In genomic region chr9:136728548-136729123, GRCh38 we compare ENCODE assay signal across 8 cellular contexts. TPM values are rescaled to one million over a fixed set of nuclear protein-coding genes. Genes with fewer than 3 reads are reported as not detected.
A peak's percentile ranks its signal among the peaks of the same experiment; 100 is the strongest.
DNase-seq lines count a peak whose midpoint lies in the region; ATAC-seq and TF ChIP-seq lines count a peak whose summit lies in the region.

No MANE protein-coding gene starts in this region.

- H3K9me3 ChIP-seq in HCT116 (ENCODE audit: control insufficient read depth in 1 of 2, insufficient read depth in 1 of 2, low read depth in 1 of 2, low read length in 2 of 2) (no peaks in the 10 kb centered on the region), duodenal mucosa (ENCODE audit: control insufficient read depth in 1 of 2, low read length in 2 of 2) (no peaks in the 10 kb centered on the region)

- peaks cover 12% of the 10 kb centered on the region for H3K36me3 Mint-ChIP-seq in memory B cell
- peaks cover 22% of the 10 kb centered on the region for H3K36me3 Mint-ChIP-seq in type B pancreatic cell

- CTCF ChIA-PET in HCT116 (lab: Charles Lee): interaction anchor here (0.6 to 1.5 kb wide), 7 partner anchors 9 to 62 kb away, joined by 3 to 5 read pairs (median 3); partner anchors contain the start of gene TMEM141

- ATAC-seq in HCT116 (peak; percentile 37), memory B cell (ENCODE audit: low read depth) (no peak)

- H3K27me3 ChIP-seq in HCT116 (ENCODE audit: insufficient read depth, low read length): no peaks in the 10 kb centered on the region
- no peaks in the 10 kb centered on the region for H3K27me3 ChIP-seq in duodenal mucosa (ENCODE audit: control insufficient read depth in 1 of 2, insufficient read depth in 2 of 2, low read length in 2 of 2)

- peaks cover 57% of the 10 kb centered on the region for H3K79me2 ChIP-seq in HCT116 (ENCODE audit: insufficient read depth, low read length)

- H3K9me3 Mint-ChIP-seq in memory B cell (no peaks in the 10 kb centered on the region), type B pancreatic cell (no peaks in the 10 kb centered on the region)

- TF ChIP-seq POLR2A in HCT116 (IDR thresholded peaks at IDR 0.05; ENCODE audit: borderline replicate concordance, extremely low read depth, insufficient read depth, insufficient read length): no peak

- POLR2A ChIA-PET in HCT116 (lab: Charles Lee): interaction anchor here (0.9 to 1.7 kb wide), 8 partner anchors 9 to 50 kb away, joined by 3 to 10 read pairs (median 4); no protein-coding TSS in a partner anchor

- H3K27ac ChIP-seq in HCT116 (ENCODE audit: low read depth, low read length) (peak overlapping the region; percentile 97), duodenal mucosa (ENCODE audit: low read depth, low read length) (no peak overlapping the region)

- RAD21 ChIA-PET in HCT116 (lab: Charles Lee; ENCODE audit: low non-redundant PET in 1 of 2, low total read pairs in 2 of 2, uncharacterized antibody in 2 of 2, unreplicated experiment in 2 of 2): no interaction called here

- intact Hi-C loops in HCT116 (cut with micrococcal nuclease): loop anchor here (1.0 kb wide), 1 partner anchor 33 kb away; no protein-coding TSS in a partner anchor

- peaks cover 12% of the 10 kb centered on the region for H3K4me1 Mint-ChIP-seq in memory B cell
- H3K4me1 Mint-ChIP-seq in type B pancreatic cell (ENCODE audit: unreplicated experiment): peaks cover 27% of the 10 kb centered on the region

- H3K9ac ChIP-seq in HCT116 (ENCODE audit: low read length) (peak overlapping the region; percentile 95), duodenal mucosa (ENCODE audit: low read depth in 1 of 2, low read length in 2 of 2) (peak overlapping the region; percentile 54 to 74)

- no peak overlapping the region for H2AFZ ChIP-seq in HCT116 (ENCODE audit: low read depth, low read length, poor library complexity, severe bottlenecking)

- no peak for TF ChIP-seq CTCF in HCT116 (IDR thresholded peaks at IDR 0.05 in 2 of 3, conservative IDR thresholded peaks at IDR 0.05 in 1 of 3; ENCODE audit: borderline replicate concordance in 1 of 3, insufficient read depth in 1 of 3, low read depth in 2 of 3, low read length in 2 of 3)
- no peak for TF ChIP-seq CTCF in type B pancreatic cell (conservative IDR thresholded peaks at IDR 0.05)
- TF ChIP-seq CTCF in GM13976 (IDR thresholded peaks at IDR 0.05; ENCODE audit: borderline replicate concordance, control extremely low read depth, extremely low read depth, insufficient read depth, missing control alignments): no peak

- peak; percentile 30 for DNase-seq in NCI-H146 (lab: John Stamatoyannopoulos, UW)
- DNase-seq in NCI-H146 treated with DMSO at 0.1 percent for 48 hours (lab: John Stamatoyannopoulos, UW; ENCODE audit: unreplicated experiment): no peak
- DNase-seq in HCT116 (ENCODE audit: low read depth, low spot score): no peak
- peak; percentile 55 for DNase-seq in OCI-M1 (lab: John Stamatoyannopoulos, UW)
- no peak for DNase-seq in memory B cell (ENCODE audit: low spot score in 2 of 2)
- DNase-seq in type B pancreatic cell (ENCODE audit: extremely low spot score, unreplicated experiment): no peak
- DNase-seq in GM13976 (ENCODE audit: low spot score): no peak

- H3K4me1 ChIP-seq in HCT116 (ENCODE audit: control insufficient read depth in 1 of 2, insufficient read depth in 2 of 2, low read length in 2 of 2): peaks cover 13 to 42% of the 10 kb centered on the region in 2 experiments
- H3K4me1 ChIP-seq in duodenal mucosa (ENCODE audit: control insufficient read depth in 1 of 2, insufficient read depth in 2 of 2, low read length in 2 of 2): peaks cover 22 to 32% of the 10 kb centered on the region in 2 donors

- H3K36me3 ChIP-seq in HCT116 (ENCODE audit: control insufficient read depth in 1 of 2, insufficient read depth in 2 of 2, low read length in 2 of 2) (peaks cover 17 to 39% of the 10 kb centered on the region in 2 experiments; a peak in 3 of 4 replicates), duodenal mucosa (ENCODE audit: control insufficient read depth in 1 of 2, insufficient read depth in 2 of 2, low read length in 2 of 2) (peaks cover 12 to 26% of the 10 kb centered on the region in 2 donors)

- H3K4me3 ChIP-seq in HCT116 (replicated peaks in 1 of 2; ENCODE audit: low read depth in 1 of 2, low read length in 2 of 2): peak overlapping the region; percentile 93 to 100
- peak overlapping the region; percentile 76 to 99 for H3K4me3 ChIP-seq in duodenal mucosa (ENCODE audit: low read depth in 1 of 2, low read length in 2 of 2)

- peak overlapping the region; percentile 62 for H3K4me3 Mint-ChIP-seq in memory B cell
- peak overlapping the region; percentile 68 for H3K4me3 Mint-ChIP-seq in type B pancreatic cell

- H3K4me2 ChIP-seq in HCT116 (ENCODE audit: low read length): peak overlapping the region; percentile 95

- TF ChIP-seq RAD21 in HCT116 (IDR thresholded peaks at IDR 0.05; ENCODE audit: low read depth): no peak

- H4K20me1 ChIP-seq in HCT116 (ENCODE audit: insufficient read depth): peaks cover 32% of the 10 kb centered on the region; the same call in 1 of the 2 replicates

- H3K27me3 Mint-ChIP-seq in memory B cell (no peaks in the 10 kb centered on the region), type B pancreatic cell (peaks cover 5% of the 10 kb centered on the region)

- peak overlapping the region; percentile 89 for H3K27ac Mint-ChIP-seq in memory B cell
- H3K27ac Mint-ChIP-seq in type B pancreatic cell: no peak overlapping the region

- H3K9me2 ChIP-seq in HCT116 (ENCODE audit: insufficient read depth): no peaks in the 10 kb centered on the region

- in situ Hi-C loops in GM13976 (cut with MboI; ENCODE audit: low sequenced_read_pairs, unreplicated experiment): no loop called here

- no TSS peak for BruUV-seq in HCT116 (replicated peaks; lab: Mats Ljungman, UMichigan)

TF ChIP-seq in HCT116, 20 proteins besides CTCF, POLR2A, EP300 and RAD21:
- TF ChIP-seq REST (IDR thresholded peaks at IDR 0.05; ENCODE audit: low read depth): no peak
- no peak for TF ChIP-seq JUND (IDR thresholded peaks at IDR 0.05)
- peak; percentile 55; the same call in 1 of the 2 replicates for TF ChIP-seq ZFX (IDR thresholded peaks at IDR 0.05)

RNA-seq across cellular contexts. Expression of gene LCN10, which starts 14.1 kb away (rescaled TPM):
- total RNA-seq in HCT116 (2021; ENCODE audit: unreplicated experiment) (not detected), type B pancreatic cell (ENCODE audit: low replicate concordance) (not detected in 2 replicates)
- polyA plus RNA-seq in HCT116 (2012): 0.07 TPM in 1 of 2 replicates, not detected in the other

RNA-seq across cellular contexts. Expression of gene DIPK1B, which starts 16.3 kb away (rescaled TPM):
- 15.6 TPM for total RNA-seq in HCT116 (2021; ENCODE audit: unreplicated experiment)
- 13.9 and 14.7 TPM in 2 replicates for polyA plus RNA-seq in HCT116 (2012)
- 40.8 and 48.7 TPM in 2 replicates for total RNA-seq in type B pancreatic cell (ENCODE audit: low replicate concordance)

RNA-seq across cellular contexts. Expression of gene LCN6, which starts 19.7 kb away (rescaled TPM):
- not detected for total RNA-seq in HCT116 (2021; ENCODE audit: unreplicated experiment)
- not detected in 2 replicates for polyA plus RNA-seq in HCT116 (2012)
- not detected in 2 replicates for total RNA-seq in type B pancreatic cell (ENCODE audit: low replicate concordance)

RNA-seq across cellular contexts. Expression of gene LCN8, which starts 29.4 kb away (rescaled TPM):
- total RNA-seq in HCT116 (2021; ENCODE audit: unreplicated experiment): not detected
- polyA plus RNA-seq in HCT116 (2012): not detected in 2 replicates
- total RNA-seq in type B pancreatic cell (ENCODE audit: low replicate concordance): not detected in 2 replicates

RNA-seq across cellular contexts. Expression of gene LCN15, which starts 35.7 kb away (rescaled TPM):
- 0.76 TPM for total RNA-seq in HCT116 (2021; ENCODE audit: unreplicated experiment)
- polyA plus RNA-seq in HCT116 (2012): 0.07 and 0.08 TPM in 2 replicates
- total RNA-seq in type B pancreatic cell (ENCODE audit: low replicate concordance): 0.77 and 0.93 TPM in 2 replicates

Comparison
In these comparisons a context has a peak if more than half of its experiments do, and no peak if none do; other contexts are left out.
1. DNase-seq: peak in NCI-H146 (single experiment) and OCI-M1 (single experiment); none in NCI-H146 treated with DMSO at 0.1 percent for 48 hours (single experiment), HCT116 (single experiment), memory B cell (0 of 2), type B pancreatic cell (single experiment) and GM13976 (single experiment).